In the genomic region with DNA sequence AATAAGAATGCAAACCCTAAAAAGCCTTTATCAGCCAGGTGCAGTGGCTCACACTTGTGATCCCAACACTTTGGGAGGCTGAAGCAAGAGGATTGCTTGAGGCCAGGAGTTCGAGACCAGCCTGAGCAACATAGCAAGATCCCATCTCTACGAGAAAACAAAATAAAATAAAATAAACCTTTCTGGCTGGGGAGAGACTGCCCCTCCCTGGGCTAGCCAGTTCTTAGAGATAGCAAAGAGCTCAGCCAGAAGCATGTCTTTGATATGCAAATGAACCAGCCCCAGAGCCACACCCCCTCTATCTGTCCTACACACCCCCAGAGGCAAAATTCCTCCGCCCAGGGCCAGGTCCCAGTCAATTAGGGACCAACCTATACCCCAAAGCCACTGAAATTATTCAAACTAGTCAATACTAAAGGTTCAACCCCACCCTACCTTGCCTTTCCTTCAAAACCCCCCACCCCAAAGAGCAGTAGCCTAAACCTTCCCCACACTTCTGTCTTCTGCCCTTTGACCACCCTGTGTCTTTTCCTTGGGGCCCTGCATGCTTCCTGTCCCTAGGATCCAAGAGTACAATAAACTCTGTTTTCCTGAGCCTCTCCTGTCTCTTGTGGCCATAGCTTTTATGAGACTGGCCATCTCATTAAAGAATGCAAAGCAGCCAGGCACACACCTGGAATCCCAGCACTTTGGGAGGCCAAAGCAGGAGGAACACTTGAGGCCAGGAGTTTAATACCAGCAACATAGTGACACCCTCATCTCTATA, we compare ENCODE assay signal across 1 cellular context.
TF ChIP-seq lines count a peak whose summit lies in the region.

No MANE protein-coding gene starts in this region.

TF ChIP-seq in K562, 482 proteins besides CTCF, POLR2A, EP300 and RAD21 (continued from another document):
- TF ChIP-seq ARNT (IDR thresholded peaks at IDR 0.05): 0 out of 4 replicates have a peak, but pooled peaks of 1 of the 2 experiments have one; percentile 51
- 0 out of 2 replicates have a peak, but pooled peaks have one; percentile 6 for TF ChIP-seq JUND (IDR thresholded peaks at IDR 0.05; ENCODE audit: borderline replicate concordance, low read depth, low read length)
- no peak for TF ChIP-seq JUND (tag; IDR thresholded peaks at IDR 0.05; ENCODE audit: borderline replicate concordance, low read depth, low read length)
- TF ChIP-seq, protein P1, sequence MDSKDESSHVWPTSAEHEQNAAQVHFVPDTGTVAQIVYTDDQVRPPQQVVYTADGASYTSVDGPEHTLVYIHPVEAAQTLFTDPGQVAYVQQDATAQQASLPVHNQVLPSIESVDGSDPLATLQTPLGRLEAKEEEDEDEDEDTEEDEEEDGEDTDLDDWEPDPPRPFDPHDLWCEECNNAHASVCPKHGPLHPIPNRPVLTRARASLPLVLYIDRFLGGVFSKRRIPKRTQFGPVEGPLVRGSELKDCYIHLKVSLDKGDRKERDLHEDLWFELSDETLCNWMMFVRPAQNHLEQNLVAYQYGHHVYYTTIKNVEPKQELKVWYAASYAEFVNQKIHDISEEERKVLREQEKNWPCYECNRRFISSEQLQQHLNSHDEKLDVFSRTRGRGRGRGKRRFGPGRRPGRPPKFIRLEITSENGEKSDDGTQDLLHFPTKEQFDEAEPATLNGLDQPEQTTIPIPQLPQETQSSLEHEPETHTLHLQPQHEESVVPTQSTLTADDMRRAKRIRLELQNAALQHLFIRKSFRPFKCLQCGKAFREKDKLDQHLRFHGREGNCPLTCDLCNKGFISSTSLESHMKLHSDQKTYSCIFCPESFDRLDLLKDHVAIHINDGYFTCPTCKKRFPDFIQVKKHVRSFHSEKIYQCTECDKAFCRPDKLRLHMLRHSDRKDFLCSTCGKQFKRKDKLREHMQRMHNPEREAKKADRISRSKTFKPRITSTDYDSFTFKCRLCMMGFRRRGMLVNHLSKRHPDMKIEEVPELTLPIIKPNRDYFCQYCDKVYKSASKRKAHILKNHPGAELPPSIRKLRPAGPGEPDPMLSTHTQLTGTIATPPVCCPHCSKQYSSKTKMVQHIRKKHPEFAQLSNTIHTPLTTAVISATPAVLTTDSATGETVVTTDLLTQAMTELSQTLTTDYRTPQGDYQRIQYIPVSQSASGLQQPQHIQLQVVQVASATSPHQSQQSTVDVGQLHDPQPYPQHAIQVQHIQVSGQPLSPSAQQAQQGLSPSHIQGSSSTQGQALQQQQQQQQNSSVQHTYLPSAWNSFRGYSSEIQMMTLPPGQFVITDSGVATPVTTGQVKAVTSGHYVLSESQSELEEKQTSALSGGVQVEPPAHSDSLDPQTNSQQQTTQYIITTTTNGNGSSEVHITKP (IDR thresholded peaks at IDR 0.05; ENCODE audit: partially characterized antibody): no peak
- TF ChIP-seq, protein P2, sequence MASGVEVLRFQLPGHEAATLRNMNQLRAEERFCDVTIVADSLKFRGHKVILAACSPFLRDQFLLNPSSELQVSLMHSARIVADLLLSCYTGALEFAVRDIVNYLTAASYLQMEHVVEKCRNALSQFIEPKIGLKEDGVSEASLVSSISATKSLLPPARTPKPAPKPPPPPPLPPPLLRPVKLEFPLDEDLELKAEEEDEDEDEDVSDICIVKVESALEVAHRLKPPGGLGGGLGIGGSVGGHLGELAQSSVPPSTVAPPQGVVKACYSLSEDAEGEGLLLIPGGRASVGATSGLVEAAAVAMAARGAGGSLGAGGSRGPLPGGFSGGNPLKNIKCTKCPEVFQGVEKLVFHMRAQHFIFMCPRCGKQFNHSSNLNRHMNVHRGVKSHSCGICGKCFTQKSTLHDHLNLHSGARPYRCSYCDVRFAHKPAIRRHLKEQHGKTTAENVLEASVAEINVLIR (CRISPR knock-in tag; IDR thresholded peaks at IDR 0.05): no peak
